ENCODE assay signal across 9 cellular contexts in the genomic region with DNA sequence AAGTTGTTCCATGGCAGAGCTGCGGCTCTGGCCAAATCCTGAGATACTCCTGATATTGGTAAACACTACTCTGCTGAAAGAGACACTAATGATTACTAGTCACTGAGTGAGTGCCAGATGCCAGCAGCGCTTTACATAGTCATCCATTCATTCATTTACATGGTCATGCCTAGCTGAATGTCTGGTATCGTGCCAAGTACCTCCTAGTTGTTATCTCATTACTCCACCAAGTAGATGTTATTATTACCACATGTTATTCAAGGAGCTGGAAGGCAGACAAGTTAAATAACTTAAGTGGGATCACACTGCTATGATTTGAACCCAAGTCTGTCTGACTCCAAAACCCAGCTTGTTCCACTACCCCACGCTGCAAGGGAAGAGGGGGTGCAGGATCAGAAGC. TPM values are rescaled to one million over a fixed set of nuclear protein-coding genes. Genes with fewer than 3 reads are reported as not detected.
DNase-seq lines count a peak whose midpoint lies in the region; ATAC-seq and TF ChIP-seq lines count a peak whose summit lies in the region.
"Had no signal": no experiment of that assay in that cellular context is flagged by ENCODE, and none has a peak within 500 bp of the region (broad histone marks: within the 10 kb centered on the region; RNA-seq: fewer than 3 reads in every experiment).

No MANE protein-coding gene starts in this region.

- no peak overlapping the region for H3K9ac ChIP-seq in adipocyte (ENCODE audit: low read length)

- H3K4me3 ChIP-seq in adipocyte (ENCODE audit: low read length) = no peak overlapping the region
- no peak overlapping the region for H3K4me3 ChIP-seq in kidney epithelial cell (ENCODE audit: low read depth, low read length)

- H3K27me3 Mint-ChIP-seq in activated naive CD8-positive, alpha-beta T cell treated with anti-CD3 and anti-CD28 coated beads, Interleukin-2, amount 50 U/mL, for 24 hours = peaks cover 13% of the 10 kb centered on the region

- H3K4me1 Mint-ChIP-seq in activated naive CD8-positive, alpha-beta T cell treated with anti-CD3 and anti-CD28 coated beads, Interleukin-2, amount 50 U/mL, for 24 hours = no peaks in the 10 kb centered on the region

- no peaks in the 10 kb centered on the region for H3K9me3 ChIP-seq in adipocyte (ENCODE audit: control insufficient read depth, low read length)

- H3K4me1 ChIP-seq in adipocyte (ENCODE audit: control insufficient read depth, insufficient read depth, low read length) = peaks cover 56% of the 10 kb centered on the region

- no peaks in the 10 kb centered on the region for H3K27me3 ChIP-seq in adipocyte (replicated peaks; ENCODE audit: control insufficient read depth, insufficient read depth, low read length)
- H3K27me3 ChIP-seq in kidney epithelial cell (ENCODE audit: control insufficient read depth, insufficient read depth, low read length) = no peaks in the 10 kb centered on the region

- no peaks in the 10 kb centered on the region for H3K9me3 Mint-ChIP-seq in activated naive CD8-positive, alpha-beta T cell treated with anti-CD3 and anti-CD28 coated beads, Interleukin-2, amount 50 U/mL, for 24 hours

- H3K4me3 Mint-ChIP-seq in activated naive CD8-positive, alpha-beta T cell treated with anti-CD3 and anti-CD28 coated beads, Interleukin-2, amount 50 U/mL, for 24 hours = no peak overlapping the region

- DNase-seq in DMS153 treated with DMSO at 0.1 percent for 48 hours (lab: John Stamatoyannopoulos, UW; ENCODE audit: unreplicated experiment) = peak; percentile 55
- peak; percentile 64 to 90 for DNase-seq in NCI-H2081 (lab: John Stamatoyannopoulos, UW)
- peak; percentile 67 for DNase-seq in adipocyte (ENCODE audit: low read depth)
- DNase-seq in kidney epithelial cell (ENCODE audit: low read depth) = peak; percentile 92
- DNase-seq in activated effector memory CD4-positive, alpha-beta T cell treated with Interleukin-2 at 50 U/mL for 16 hours = no peak
- no peak for DNase-seq in SKM-1 (lab: John Stamatoyannopoulos, UW; ENCODE audit: unreplicated experiment)
- no peak for DNase-seq in 8988T
- no peak for DNase-seq in activated naive CD8-positive, alpha-beta T cell treated with anti-CD3 and anti-CD28 coated beads, Interleukin-2, amount 50 U/mL, for 24 hours

- H3K27ac Mint-ChIP-seq in activated naive CD8-positive, alpha-beta T cell treated with anti-CD3 and anti-CD28 coated beads, Interleukin-2, amount 50 U/mL, for 24 hours = no peak overlapping the region

- ATAC-seq in activated naive CD8-positive, alpha-beta T cell treated with anti-CD3 and anti-CD28 coated beads, Interleukin-2, amount 50 U/mL, for 24 hours = no peak

- H3K36me3 ChIP-seq in adipocyte (ENCODE audit: control insufficient read depth, insufficient read depth, low read length, severe bottlenecking) = peaks cover 3% of the 10 kb centered on the region
- no peaks in the 10 kb centered on the region for H3K36me3 ChIP-seq in kidney epithelial cell (ENCODE audit: control insufficient read depth, insufficient read depth, low read length)

- no peak for TF ChIP-seq CTCF in kidney epithelial cell (IDR thresholded peaks at IDR 0.05; ENCODE audit: insufficient read depth, low read length, poor library complexity, severe bottlenecking)

- no peaks in the 10 kb centered on the region for H3K36me3 Mint-ChIP-seq in activated naive CD8-positive, alpha-beta T cell treated with anti-CD3 and anti-CD28 coated beads, Interleukin-2, amount 50 U/mL, for 24 hours (ENCODE audit: low read depth)

RNA-seq across cellular contexts. Expression of gene OLFML2B, which starts 4.7 kb away (rescaled TPM):
- 3.1 and 5.5 TPM in 2 replicates for total RNA-seq in kidney epithelial cell
- total RNA-seq: OCI-LY7 had no signal

RNA-seq across cellular contexts. Expression of gene NOS1AP, which starts 50.5 kb away (rescaled TPM):
- 0.62 and 0.79 TPM in 2 replicates for total RNA-seq in kidney epithelial cell
- total RNA-seq: OCI-LY7 had no signal

Comparison
In these comparisons a context has a peak if more than half of its experiments do, and no peak if none do; other contexts are left out.
1. DNase-seq: peak in DMS153 treated with DMSO at 0.1 percent for 48 hours (single experiment), NCI-H2081 (2 of 2), adipocyte (single experiment) and kidney epithelial cell (single experiment); none in activated effector memory CD4-positive, alpha-beta T cell treated with Interleukin-2 at 50 U/mL for 16 hours (single experiment), SKM-1 (single experiment), 8988T (single experiment) and activated naive CD8-positive, alpha-beta T cell treated with anti-CD3 and anti-CD28 coated beads, Interleukin-2, amount 50 U/mL, for 24 hours (single experiment).